ENCODE assay signal across 8 cellular contexts in genomic region chr1:178532392-178532791, GRCh38. TPM values are rescaled to one million over a fixed set of nuclear protein-coding genes. Genes with fewer than 3 reads are reported as not detected.
DNase-seq lines count a peak whose midpoint lies in the region; ATAC-seq and TF ChIP-seq lines count a peak whose summit lies in the region.

No MANE protein-coding gene starts in this region.

- H3K4me3 ChIP-seq in AG10803 (ENCODE audit: low read length): no peak overlapping the region; the same call in 1 of the 2 replicates

- H3K27ac Mint-ChIP-seq in activated CD4-positive, alpha-beta memory T cell treated with anti-CD3 and anti-CD28 coated beads for 36 hours: no peak overlapping the region

- ATAC-seq in HG03442 (IDR thresholded peaks at IDR 0.05; ENCODE audit: unreplicated experiment): peak; percentile 85

- TF ChIP-seq CTCF in AG10803 (conservative IDR thresholded peaks at IDR 0.05; ENCODE audit: low read length): peak; percentile 88

- H3K4me3 Mint-ChIP-seq in activated CD4-positive, alpha-beta memory T cell treated with anti-CD3 and anti-CD28 coated beads for 36 hours: no peak overlapping the region

- CTCF ChIA-PET in activated CD4-positive, alpha-beta memory T cell treated with anti-CD3 and anti-CD28 coated beads for 36 hours (lab: Charles Lee): interaction anchor here (0.6 to 8.1 kb wide), 21 partner anchors 10 to 1282 kb away, joined by 3 to 50 read pairs (median 3); no protein-coding TSS in a partner anchor

- H3K4me1 Mint-ChIP-seq in activated CD4-positive, alpha-beta memory T cell treated with anti-CD3 and anti-CD28 coated beads for 36 hours (ENCODE audit: low read depth): no peaks in the 10 kb centered on the region

- H3K9me3 Mint-ChIP-seq in activated CD4-positive, alpha-beta memory T cell treated with anti-CD3 and anti-CD28 coated beads for 36 hours: no peaks in the 10 kb centered on the region

- POLR2A ChIA-PET in activated CD4-positive, alpha-beta memory T cell treated with anti-CD3 and anti-CD28 coated beads for 36 hours (lab: Charles Lee): no interaction called here

- DNase-seq in AG10803 (ENCODE audit: low read depth) (peak; percentile 74), GM19240 (ENCODE audit: insufficient read length, low spot score) (peak; percentile 77), NCI-H748 treated with DMSO at 0.1 percent for 48 hours (lab: John Stamatoyannopoulos, UW) (peak; percentile 43), medulla oblongata (ENCODE audit: extremely low spot score) (peak; percentile 89)
- DNase-seq in activated CD4-positive, alpha-beta memory T cell treated with anti-CD3 and anti-CD28 coated beads for 36 hours: peak; percentile 83
- DNase-seq in effector CD8-positive, alpha-beta T cell (lab: John Stamatoyannopoulos, UW): peak; percentile 59
- DNase-seq in stimulated activated CD8-positive, alpha-beta memory T cell treated with anti-CD3 and anti-CD28 coated beads, Interleukin-12 subunit alpha, Interleukin-12 subunit beta, amount 100 ng/mL, for 1 hour (ENCODE audit: low read depth): peak; percentile 57

- intact Hi-C loops in activated CD4-positive, alpha-beta memory T cell treated with anti-CD3 and anti-CD28 coated beads for 36 hours (cut with micrococcal nuclease): loop anchor here (2.0 kb wide), 2 partner anchors 220 to 470 kb away; no protein-coding TSS in a partner anchor

- no peaks in the 10 kb centered on the region for H3K36me3 Mint-ChIP-seq in activated CD4-positive, alpha-beta memory T cell treated with anti-CD3 and anti-CD28 coated beads for 36 hours

- H3K27me3 Mint-ChIP-seq in activated CD4-positive, alpha-beta memory T cell treated with anti-CD3 and anti-CD28 coated beads for 36 hours: no peaks in the 10 kb centered on the region

RNA-seq across cellular contexts. Expression of gene TEX35, which starts 19.5 kb away (rescaled TPM):
- total RNA-seq in activated CD4-positive, alpha-beta memory T cell treated with anti-CD3 and anti-CD28 coated beads for 36 hours: not detected

RNA-seq across cellular contexts. Expression of gene CLEC20A, which starts 35.6 kb away (rescaled TPM):
- not detected for total RNA-seq in activated CD4-positive, alpha-beta memory T cell treated with anti-CD3 and anti-CD28 coated beads for 36 hours
